ENCODE assay signal across 10 cellular contexts in genomic region chr2:217903859-217904613, GRCh38.
DNase-seq lines count a peak whose midpoint lies in the region; ATAC-seq and TF ChIP-seq lines count a peak whose summit lies in the region.
"Had no signal": no experiment of that assay in that cellular context is flagged by ENCODE, and none has a peak within 500 bp of the region (broad histone marks: within the 10 kb centered on the region; RNA-seq: fewer than 3 reads in every experiment).

No MANE protein-coding gene starts in this region.

- peaks cover 54% of the 10 kb centered on the region for H3K36me3 ChIP-seq in muscle layer of colon (ENCODE audit: insufficient read depth, low read length)
- peaks cover 0 to 20% (median 0%) of the 10 kb centered on the region in 3 donors for H3K36me3 ChIP-seq in tibial nerve
- no peaks in the 10 kb centered on the region for H3K36me3 ChIP-seq in CD4-positive, alpha-beta memory T cell (ENCODE audit: insufficient read depth, low read length)

- DNase-seq in fibroblast of peridontal ligament (ENCODE audit: extremely low read depth): peak; percentile 34
- DNase-seq in tibial nerve (ENCODE audit: low spot score in 2 of 2): peak; percentile 70 to 72
- DNase-seq in CD4-positive, alpha-beta memory T cell: no peak
- DNase-seq: KBM-7, SHP77 had no signal

- POLR2A ChIA-PET in CD4-positive, alpha-beta memory T cell (lab: Charles Lee; ENCODE audit: partially characterized antibody): no interaction called here

- peak in 1 of 2 donors; percentile 27 for TF ChIP-seq POLR2A in tibial nerve (IDR thresholded peaks at IDR 0.05)

- no peak overlapping the region for H3K4me3 Mint-ChIP-seq in CD4-positive, alpha-beta memory T cell
- no peak overlapping the region for H3K4me3 Mint-ChIP-seq in stimulated activated memory B cell treated with anti-CD40 and anti-IgM and Interleukin-4, amounts not matched to agents 10 μg/mL and 1 μg/mL and 100 μg/mL, for 72 hours

- H3K4me1 ChIP-seq in muscle layer of colon (ENCODE audit: insufficient read depth, low read length) (peaks cover 99% of the 10 kb centered on the region), tibial nerve (peaks cover 3 to 100% (median 80%) of the 10 kb centered on the region in 4 donors)
- H3K4me1 ChIP-seq in CD4-positive, alpha-beta memory T cell (ENCODE audit: insufficient read depth, low read length): no peaks in the 10 kb centered on the region

- 15 to 16% methylated on average over 11 of the region's 11 CpGs for WGBS in tibial nerve, 2 donors

- peak overlapping the region in 1 of 2 donors; percentile 7 for H3K4me3 ChIP-seq in muscle layer of colon (ENCODE audit: low read depth in 1 of 2, low read length in 2 of 2)
- H3K4me3 ChIP-seq in tibial nerve: peak overlapping the region in 2 of 4 donors; percentile 5 to 22
- no peak overlapping the region for H3K4me3 ChIP-seq in CD4-positive, alpha-beta memory T cell (ENCODE audit: low read length in 2 of 2)

- CTCF ChIA-PET in CD4-positive, alpha-beta memory T cell (lab: Charles Lee; ENCODE audit: partially characterized antibody): no interaction called here

- H3K36me3 Mint-ChIP-seq in CD4-positive, alpha-beta memory T cell: no peaks in the 10 kb centered on the region
- no peaks in the 10 kb centered on the region for H3K36me3 Mint-ChIP-seq in stimulated activated memory B cell treated with anti-CD40 and anti-IgM and Interleukin-4, amounts not matched to agents 10 μg/mL and 1 μg/mL and 100 μg/mL, for 72 hours

- H3K9me3 ChIP-seq in muscle layer of colon (ENCODE audit: low read length) (no peaks in the 10 kb centered on the region), tibial nerve (no peaks in the 10 kb centered on the region)
- H3K9me3 ChIP-seq in CD4-positive, alpha-beta memory T cell (ENCODE audit: control insufficient read depth in 1 of 2, low read length in 2 of 2): no peaks in the 10 kb centered on the region

- H3K27ac ChIP-seq in muscle layer of colon (ENCODE audit: low read depth, low read length) (peak overlapping the region; percentile 92), tibial nerve (peak overlapping the region; percentile 74 to 94 (median 85))
- H3K27ac ChIP-seq in CD4-positive, alpha-beta memory T cell (ENCODE audit: low read depth, low read length): no peak overlapping the region

- peak overlapping the region; percentile 71 for H3K9ac ChIP-seq in muscle layer of colon (ENCODE audit: low read length)

- no peak overlapping the region for H3K27ac Mint-ChIP-seq in CD4-positive, alpha-beta memory T cell
- no peak overlapping the region for H3K27ac Mint-ChIP-seq in stimulated activated memory B cell treated with anti-CD40 and anti-IgM and Interleukin-4, amounts not matched to agents 10 μg/mL and 1 μg/mL and 100 μg/mL, for 72 hours

- no peak for TF ChIP-seq CTCF in tibial nerve (IDR thresholded peaks at IDR 0.05)

- H3K27me3 ChIP-seq in muscle layer of colon (ENCODE audit: control insufficient read depth in 1 of 2, insufficient read depth in 2 of 2, low read length in 2 of 2) (no peaks in the 10 kb centered on the region), tibial nerve (no peaks in the 10 kb centered on the region)
- H3K27me3 ChIP-seq in CD4-positive, alpha-beta memory T cell (ENCODE audit: insufficient read depth, low read length): no peaks in the 10 kb centered on the region

- H3K4me1 Mint-ChIP-seq in CD4-positive, alpha-beta memory T cell: peaks cover 0 to 1% (median 0%) of the 10 kb centered on the region in 4 donors
- peaks cover 5% of the 10 kb centered on the region for H3K4me1 Mint-ChIP-seq in stimulated activated memory B cell treated with anti-CD40 and anti-IgM and Interleukin-4, amounts not matched to agents 10 μg/mL and 1 μg/mL and 100 μg/mL, for 72 hours

- H3K27me3 Mint-ChIP-seq in CD4-positive, alpha-beta memory T cell: peaks cover 15 to 17% of the 10 kb centered on the region in 2 donors
- H3K27me3 Mint-ChIP-seq in stimulated activated memory B cell treated with anti-CD40 and anti-IgM and Interleukin-4, amounts not matched to agents 10 μg/mL and 1 μg/mL and 100 μg/mL, for 72 hours: peaks cover 58% of the 10 kb centered on the region

- intact Hi-C loops in CD4-positive, alpha-beta memory T cell (cut with micrococcal nuclease): no loop called here

- TF ChIP-seq EP300 in tibial nerve (IDR thresholded peaks at IDR 0.05): peak; percentile 36 to 88

- ATAC-seq in SK-N-SH treated with all-trans-retinoic acid at 6 μM for 48 hours (no peak), GM18502 (IDR thresholded peaks at IDR 0.05; ENCODE audit: poor library complexity, unreplicated experiment) (no peak), GM19467 (IDR thresholded peaks at IDR 0.05; ENCODE audit: unreplicated experiment) (no peak)
- no peak for ATAC-seq in stimulated activated memory B cell treated with anti-CD40 and anti-IgM and Interleukin-4, amounts not matched to agents 10 μg/mL and 1 μg/mL and 100 μg/mL, for 72 hours

- H3K9me3 Mint-ChIP-seq in CD4-positive, alpha-beta memory T cell: no peaks in the 10 kb centered on the region
- H3K9me3 Mint-ChIP-seq in stimulated activated memory B cell treated with anti-CD40 and anti-IgM and Interleukin-4, amounts not matched to agents 10 μg/mL and 1 μg/mL and 100 μg/mL, for 72 hours: no peaks in the 10 kb centered on the region

TF ChIP-seq in SK-N-SH treated with all-trans-retinoic acid at 6 μM for 48 hours, 23 proteins besides CTCF, POLR2A, EP300 and RAD21:
- peak; percentile 39; the same call in 1 of the 2 replicates for TF ChIP-seq TCF4 (CRISPR knock-in tag; IDR thresholded peaks at IDR 0.05; ENCODE audit: borderline replicate concordance)
- TF ChIP-seq, protein P1, sequence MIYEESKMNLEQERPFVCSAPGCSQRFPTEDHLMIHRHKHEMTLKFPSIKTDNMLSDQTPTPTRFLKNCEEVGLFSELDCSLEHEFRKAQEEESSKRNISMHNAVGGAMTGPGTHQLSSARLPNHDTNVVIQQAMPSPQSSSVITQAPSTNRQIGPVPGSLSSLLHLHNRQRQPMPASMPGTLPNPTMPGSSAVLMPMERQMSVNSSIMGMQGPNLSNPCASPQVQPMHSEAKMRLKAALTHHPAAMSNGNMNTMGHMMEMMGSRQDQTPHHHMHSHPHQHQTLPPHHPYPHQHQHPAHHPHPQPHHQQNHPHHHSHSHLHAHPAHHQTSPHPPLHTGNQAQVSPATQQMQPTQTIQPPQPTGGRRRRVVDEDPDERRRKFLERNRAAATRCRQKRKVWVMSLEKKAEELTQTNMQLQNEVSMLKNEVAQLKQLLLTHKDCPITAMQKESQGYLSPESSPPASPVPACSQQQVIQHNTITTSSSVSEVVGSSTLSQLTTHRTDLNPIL (CRISPR knock-in tag; IDR thresholded peaks at IDR 0.05; ENCODE audit: low read depth): no peak

Comparison
In these comparisons a context has a peak if more than half of its experiments do, and no peak if none do; other contexts are left out.
1. DNase-seq: peak in fibroblast of peridontal ligament (single experiment) and tibial nerve (2 of 2); none in CD4-positive, alpha-beta memory T cell (0 of 5).